ENCODE assay signal across 8 cellular contexts in the genomic region with DNA sequence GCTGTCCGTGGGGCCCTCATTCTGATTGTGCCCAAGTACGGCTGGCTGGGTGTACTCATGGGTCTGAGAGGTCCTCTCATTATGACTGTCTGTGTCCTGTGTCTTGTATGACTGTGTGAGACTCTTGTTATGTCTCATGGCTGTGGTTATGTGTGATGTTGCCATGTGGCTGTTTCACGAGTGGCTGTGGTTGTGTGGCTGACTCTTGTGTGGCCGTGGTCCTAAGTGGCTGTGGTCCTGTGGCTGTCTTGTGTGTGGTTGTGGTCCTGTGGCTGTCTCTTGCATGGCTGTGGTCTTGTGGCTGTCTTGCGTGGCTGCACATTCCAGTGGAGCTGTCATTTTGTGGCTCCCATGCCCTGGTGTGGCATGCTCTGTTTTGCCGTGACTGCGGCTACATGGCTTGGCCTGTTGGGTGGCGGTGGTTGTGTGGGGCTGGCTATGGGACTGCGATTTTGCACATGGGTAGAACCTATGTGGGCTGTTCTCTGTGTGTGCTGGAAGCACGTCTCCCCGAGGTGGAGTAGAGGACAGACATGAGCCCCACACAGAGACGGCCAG. TPM values are rescaled to one million over a fixed set of nuclear protein-coding genes. Genes with fewer than 3 reads are reported as not detected.
A peak's percentile ranks its signal among the peaks of the same experiment; 100 is the strongest.
DNase-seq lines count a peak whose midpoint lies in the region; ATAC-seq and TF ChIP-seq lines count a peak whose summit lies in the region.

No MANE protein-coding gene starts in this region.

- no peaks in the 10 kb centered on the region for H3K27me3 ChIP-seq in heart right ventricle
- H3K27me3 ChIP-seq in lower lobe of right lung (ENCODE audit: low read depth) = no peaks in the 10 kb centered on the region
- peaks cover 32% of the 10 kb centered on the region for H3K27me3 ChIP-seq in thymus (ENCODE audit: control insufficient read depth, insufficient read depth)

- TF ChIP-seq CTCF in heart right ventricle (IDR thresholded peaks at IDR 0.05) = no peak
- no peak for TF ChIP-seq CTCF in lower lobe of right lung (IDR thresholded peaks at IDR 0.05)

- DNase-seq in heart right ventricle = no peak
- DNase-seq in Right ventricle myocardium superior = no peak
- DNase-seq in activated T-helper 1 cell treated with Interleukin-2 at 50 U/mL for 16 hours (ENCODE audit: low read depth) = peak; percentile 42
- DNase-seq in lower lobe of right lung = no peak
- DNase-seq in hypothalamus (lab: John Stamatoyannopoulos, UW) = no peak
- no peak for DNase-seq in nucleus accumbens (lab: John Stamatoyannopoulos, UW)

- intact Hi-C loops in heart right ventricle (cut with DNase I) (loop anchor here in 5 of 10 donors (5.0 kb wide), 2 partner anchors 38 to 52 kb away; partner anchors contain the start of genes IER2 (in 4 of the 5) and STX10 (in 4 of the 5)), Right ventricle myocardium superior (cut with DNase I) (no loop called here), lower lobe of right lung (cut with DNase I) (no loop called here)

- peak overlapping the region; percentile 83 to 96 (median 94) for H3K27ac ChIP-seq in heart right ventricle
- peak overlapping the region; percentile 96 for H3K27ac ChIP-seq in lower lobe of right lung
- H3K27ac ChIP-seq in thymus (ENCODE audit: low read depth) = peak overlapping the region; percentile 77

- H3K9me3 ChIP-seq in heart right ventricle = no peaks in the 10 kb centered on the region
- no peaks in the 10 kb centered on the region for H3K9me3 ChIP-seq in lower lobe of right lung
- no peaks in the 10 kb centered on the region for H3K9me3 ChIP-seq in thymus (ENCODE audit: control insufficient read depth)

- H3K4me1 ChIP-seq in heart right ventricle (peaks cover 24 to 97% (median 88%) of the 10 kb centered on the region in 9 donors), lower lobe of right lung (peaks cover 89% of the 10 kb centered on the region), thymus (ENCODE audit: control insufficient read depth, insufficient read depth, low read length) (peaks cover 37% of the 10 kb centered on the region)

- H3K36me3 ChIP-seq in heart right ventricle (peaks cover 0 to 24% (median 0%) of the 10 kb centered on the region in 9 donors), lower lobe of right lung (peaks cover 11% of the 10 kb centered on the region), thymus (ENCODE audit: control insufficient read depth, insufficient read depth) (no peaks in the 10 kb centered on the region)

- no peak for ATAC-seq in heart right ventricle
- ATAC-seq in Right ventricle myocardium superior (ENCODE audit: poor library complexity) = no peak
- no peak for ATAC-seq in lower lobe of right lung
- no peak for ATAC-seq in GM21786 (IDR thresholded peaks at IDR 0.05; ENCODE audit: unreplicated experiment)

- H3K4me3 ChIP-seq in heart right ventricle (peak overlapping the region in 8 of 10 donors; percentile 27 to 65 (median 53)), lower lobe of right lung (peak overlapping the region; percentile 63), thymus (ENCODE audit: low read length) (peak overlapping the region; percentile 81)

- WGBS in heart right ventricle, 2 donors = 84 to 90% methylated on average over 12 of the region's 12 CpGs
- 34% methylated on average over 12 of the region's 12 CpGs for WGBS in thymus

RNA-seq across cellular contexts. Expression of gene LYL1, which starts 2.5 kb away (rescaled TPM):
- 1 to 10 TPM; 3.4 to 9.9 (median 6.1) TPM for total RNA-seq in heart right ventricle
- polyA plus RNA-seq in heart right ventricle = 10 to 100 TPM; 11.5 to 13.0 TPM
- total RNA-seq in Right ventricle myocardium superior = 7.2 TPM
- total RNA-seq in lower lobe of right lung = 27.2 TPM
- 14.0 TPM for polyA plus RNA-seq in thymus

RNA-seq across cellular contexts. Expression of gene TRMT1, which starts 16.4 kb away (rescaled TPM):
- 10 to 100 TPM; 10.5 to 22.4 (median 14.2) TPM for total RNA-seq in heart right ventricle
- polyA plus RNA-seq in heart right ventricle = 10 to 100 TPM; 33.1 to 54.0 TPM
- 18.4 TPM for total RNA-seq in Right ventricle myocardium superior
- total RNA-seq in lower lobe of right lung = 29.3 TPM
- polyA plus RNA-seq in thymus = 69.9 TPM

RNA-seq across cellular contexts. Expression of gene NACC1, which starts 18.0 kb away (rescaled TPM):
- 10 to 100 TPM; 31.1 to 58.0 (median 35.1) TPM for total RNA-seq in heart right ventricle
- polyA plus RNA-seq in heart right ventricle = 10 to 100 TPM; 23.9 to 25.0 TPM
- total RNA-seq in Right ventricle myocardium superior = 44.6 TPM
- total RNA-seq in lower lobe of right lung = 35.2 TPM
- polyA plus RNA-seq in thymus = 17.5 TPM

RNA-seq across cellular contexts. Expression of gene STX10, which starts 50.1 kb away (rescaled TPM):
- total RNA-seq in heart right ventricle (10 to 100 TPM; 18.7 to 50.4 (median 25.4) TPM), Right ventricle myocardium superior (38.2 TPM), lower lobe of right lung (82.7 TPM)
- polyA plus RNA-seq in heart right ventricle (10 to 100 TPM; 60.5 to 69.9 TPM), thymus (101 TPM)

RNA-seq across cellular contexts. Expression of gene IER2, which starts 50.1 kb away (rescaled TPM):
- 10 to 100 TPM; 19.2 to 54.6 (median 36.0) TPM for total RNA-seq in heart right ventricle
- polyA plus RNA-seq in heart right ventricle = 10 to 100 TPM; 29.5 to 42.8 TPM
- 17.7 TPM for total RNA-seq in Right ventricle myocardium superior
- total RNA-seq in lower lobe of right lung = 80.2 TPM
- polyA plus RNA-seq in thymus = 92.7 TPM
